Comparison of ENCODE assay signal across 35 cellular contexts in genomic region chr2:135456835-135457234, GRCh38.
DNase-seq lines count a peak whose midpoint lies in the region; ATAC-seq, FAIRE-seq and TF ChIP-seq lines count a peak whose summit lies in the region.
"Had no signal": no experiment of that assay in that cellular context is flagged by ENCODE, and none has a peak within 500 bp of the region (broad histone marks: within the 10 kb centered on the region; RNA-seq: fewer than 3 reads in every experiment).

No MANE protein-coding gene starts in this region.

- H3K4ac ChIP-seq in IMR-90 (ENCODE audit: low read depth, low read length): no peak overlapping the region

- H3K56ac ChIP-seq in IMR-90 (ENCODE audit: extremely low read depth, insufficient read depth, low read length): no peak overlapping the region

- H3K27ac ChIP-seq in HepG2 (ENCODE audit: extremely low read length, insufficient read depth, low read length) (no peak overlapping the region), right lobe of liver (no peak overlapping the region), IMR-90 (ENCODE audit: insufficient read depth, low read length) (no peak overlapping the region), K562 (ENCODE audit: extremely low read depth, low read depth, low read length) (no peak overlapping the region), small intestine (ENCODE audit: low read depth in 1 of 2, low read length in 1 of 2) (no peak overlapping the region)
- H3K27ac ChIP-seq: 22Rv1; A549; BLaER1; BLaER1 treated with 17β-estradiol and CSF1 and Interleukin-3, amounts not matched to agents 10 nM and 100 nM; C4-2B had no signal

- no peak overlapping the region for H4K5ac ChIP-seq in IMR-90 (ENCODE audit: low read depth, low read length)

- TF ChIP-seq CTCF in HepG2 (CRISPR knock-in tag; IDR thresholded peaks at IDR 0.05) (no peak), right lobe of liver (IDR thresholded peaks at IDR 0.05) (no peak), IMR-90 (conservative IDR thresholded peaks at IDR 0.05; ENCODE audit: low read depth, low read length) (no peak), K562 (IDR thresholded peaks at IDR 0.05 in 2 of 3, conservative IDR thresholded peaks at IDR 0.05 in 1 of 3; ENCODE audit: insufficient read depth in 2 of 3, low read depth in 1 of 3, low read length in 3 of 3) (no peak), GM13976 (IDR thresholded peaks at IDR 0.05; ENCODE audit: borderline replicate concordance, control extremely low read depth, extremely low read depth, insufficient read depth, missing control alignments) (no peak)

- H3K4me1 ChIP-seq in HepG2 (ENCODE audit: insufficient read depth, low read length): no peaks in the 10 kb centered on the region
- no peaks in the 10 kb centered on the region for H3K4me1 ChIP-seq in right lobe of liver
- H3K4me1 ChIP-seq in IMR-90 (ENCODE audit: control insufficient read depth, insufficient read depth, low read length): no peaks in the 10 kb centered on the region
- H3K4me1 ChIP-seq in K562 (replicated peaks in 1 of 2; ENCODE audit: control insufficient read depth in 2 of 2, insufficient read depth in 2 of 2, low read length in 2 of 2): no peaks in the 10 kb centered on the region
- no peaks in the 10 kb centered on the region for H3K4me1 ChIP-seq in small intestine (ENCODE audit: control insufficient read depth in 2 of 2, insufficient read depth in 1 of 2, low read depth in 1 of 2, low read length in 1 of 2)
- H3K4me1 ChIP-seq: A549; BE2C; BLaER1; BLaER1 treated with 17β-estradiol and CSF1 and Interleukin-3, amounts not matched to agents 10 nM and 100 nM; Caco-2 had no signal

- dilution Hi-C loops in IMR-90 (cut with HindIII; ENCODE audit: low sequenced_read_pairs, unreplicated experiment): no loop called here

- H3K36me3 ChIP-seq in HepG2 (replicated peaks in 1 of 2; ENCODE audit: control insufficient read depth in 1 of 2, insufficient read depth in 2 of 2, low read length in 2 of 2) (no peaks in the 10 kb centered on the region; a peak in 1 of 5 replicates), right lobe of liver (no peaks in the 10 kb centered on the region), IMR-90 (ENCODE audit: control insufficient read depth, insufficient read depth, low read length) (no peaks in the 10 kb centered on the region), K562 (ENCODE audit: control insufficient read depth, insufficient read depth, low read length) (no peaks in the 10 kb centered on the region; the same call in 2 of the 3 replicates), small intestine (ENCODE audit: control insufficient read depth in 2 of 2, insufficient read depth in 2 of 2, low read length in 2 of 2) (no peaks in the 10 kb centered on the region)
- H3K36me3 ChIP-seq: BE2C had no signal

- H2AK9ac ChIP-seq in IMR-90 (replicated peaks; ENCODE audit: low read depth, low read length, poor library complexity): no peak overlapping the region

- H2AK5ac ChIP-seq in IMR-90 (ENCODE audit: low read depth, low read length): no peak overlapping the region

- WGBS in HepG2 (ENCODE audit: low lambda C conversion rate): 100% methylated on average over 1 of the region's 1 CpG
- WGBS in right lobe of liver (ENCODE audit: insufficient coverage, low coverage, low lambda C conversion rate, missing lambda C conversion rate): 100% methylated on average over 1 of the region's 1 CpG
- WGBS in IMR-90 (ENCODE audit: extremely low coverage in 2 of 2, insufficient read length in 1 of 2), 2 experiments: no CpG with 5 or more reads among the region's 1 CpG
- 90% methylated on average over 1 of the region's 1 CpG for WGBS in K562 (ENCODE audit: insufficient coverage, low coverage, missing lambda C conversion rate)
- WGBS in small intestine, 3 donors: 93 to 98% (median 96%) methylated on average over 1 of the region's 1 CpG

- H3K9ac ChIP-seq in HepG2 (ENCODE audit: insufficient read depth, low read depth, low read length): no peak overlapping the region
- H3K9ac ChIP-seq in IMR-90 (ENCODE audit: low read depth, low read length): no peak overlapping the region
- H3K9ac ChIP-seq in K562 (ENCODE audit: insufficient read depth in 1 of 2, low read depth in 2 of 2, low read length in 2 of 2): no peak overlapping the region
- H3K9ac ChIP-seq: BLaER1; BLaER1 treated with 17β-estradiol and CSF1 and Interleukin-3, amounts not matched to agents 10 nM and 100 nM had no signal

- POLR2A ChIA-PET in HepG2 (lab: Yijun Ruan, JAX) (no interaction called here), IMR-90 (lab: Charles Lee; ENCODE audit: unreplicated experiment) (no interaction called here), K562 (lab: Yijun Ruan, JAX) (no interaction called here)

- H3K4me3 ChIP-seq in HepG2 (replicated peaks in 1 of 3; ENCODE audit: insufficient read depth in 1 of 3, low read depth in 2 of 3, low read length in 3 of 3): no peak overlapping the region
- H3K4me3 ChIP-seq in right lobe of liver: no peak overlapping the region
- H3K4me3 ChIP-seq in IMR-90 (ENCODE audit: insufficient read depth, low read depth, low read length): no peak overlapping the region
- H3K4me3 ChIP-seq in K562: no peak overlapping the region
- H3K4me3 ChIP-seq in small intestine (ENCODE audit: low read depth in 1 of 2, low read length in 2 of 2): no peak overlapping the region
- H3K4me3 ChIP-seq: A549; BLaER1; BLaER1 treated with 17β-estradiol and CSF1 and Interleukin-3, amounts not matched to agents 10 nM and 100 nM had no signal

- H4K20me1 ChIP-seq in HepG2 (ENCODE audit: insufficient read depth, low read length) (no peaks in the 10 kb centered on the region), IMR-90 (ENCODE audit: insufficient read depth, low read length) (no peaks in the 10 kb centered on the region), K562 (replicated peaks; ENCODE audit: control insufficient read depth, insufficient read depth, low read length) (no peaks in the 10 kb centered on the region)
- H4K20me1 ChIP-seq: BLaER1; BLaER1 treated with 17β-estradiol and CSF1 and Interleukin-3, amounts not matched to agents 10 nM and 100 nM had no signal

- H2BK5ac ChIP-seq in IMR-90 (ENCODE audit: low read depth, low read length, poor library complexity, severe bottlenecking): no peak overlapping the region

- TF ChIP-seq RAD21 in HepG2 (CRISPR knock-in tag; IDR thresholded peaks at IDR 0.05) (no peak), IMR-90 (IDR thresholded peaks at IDR 0.05; ENCODE audit: low read length) (no peak), K562 (CRISPR knock-in tag; conservative IDR thresholded peaks at IDR 0.05 in 1 of 2, IDR thresholded peaks at IDR 0.05 in 1 of 2) (no peak)

- DNase-seq in HepG2 (ENCODE audit: low spot score) (no peak), right lobe of liver (no peak), H54 (ENCODE audit: insufficient read length, low spot score) (no peak), IMR-90 (no peak), K562 (ENCODE audit: extremely low read depth in 1 of 4, low spot score in 3 of 4) (no peak), GM13976 (ENCODE audit: low spot score) (no peak), small intestine (no peak)
- DNase-seq: 8988T; ACHN; AML-193; BE2C; C1 segment of cervical spinal cord; Caco-2; Calu3; CD4-positive, alpha-beta memory T cell; CD4-positive, alpha-beta T cell; CD4-positive, CD25-positive, alpha-beta regulatory T cell; CD8-positive, alpha-beta memory T cell; CD8-positive, alpha-beta T cell; COR-L47; DMS 273 treated with DMSO at 0.1 percent for 48 hours; DMS153; DMS53; DMS79; DMS79 treated with DMSO at 0.1 percent for 48 hours; DND-41; EL had no signal

- H2BK20ac ChIP-seq in IMR-90 (ENCODE audit: low read depth, low read length): no peak overlapping the region

- H3K23ac ChIP-seq in IMR-90 (ENCODE audit: low read depth, low read length): no peak overlapping the region

- in situ Hi-C loops in HepG2 (cut with HindIII; ENCODE audit: extremely low pct_ligation_motif_present, low pct_unique_long_range_greater_than_20kb) (no loop called here), IMR-90 (cut with MboI; ENCODE audit: low sequenced_read_pairs) (no loop called here), K562 (cut with MboI) (no loop called here), GM13976 (cut with MboI; ENCODE audit: low sequenced_read_pairs, unreplicated experiment) (loop anchor here (25.0 kb wide), 1 partner anchor 255 kb away; no protein-coding TSS in a partner anchor)

- no peak overlapping the region for H2AFZ ChIP-seq in HepG2 (ENCODE audit: low read length)
- H2AFZ ChIP-seq in IMR-90 (replicated peaks; ENCODE audit: low read length, poor library complexity): no peak overlapping the region
- H2AFZ ChIP-seq in K562 (ENCODE audit: low read depth, low read length): no peak overlapping the region

- no peaks in the 10 kb centered on the region for H3K27me3 ChIP-seq in HepG2 (ENCODE audit: control insufficient read depth in 1 of 2, insufficient read depth in 2 of 2, low read length in 2 of 2)
- H3K27me3 ChIP-seq in right lobe of liver: no peaks in the 10 kb centered on the region
- no peaks in the 10 kb centered on the region for H3K27me3 ChIP-seq in IMR-90 (ENCODE audit: control insufficient read depth, insufficient read depth, low read length)
- no peaks in the 10 kb centered on the region for H3K27me3 ChIP-seq in K562 (ENCODE audit: control insufficient read depth in 2 of 2, insufficient read depth in 2 of 2, low read length in 2 of 2)
- no peaks in the 10 kb centered on the region for H3K27me3 ChIP-seq in small intestine (ENCODE audit: control insufficient read depth in 2 of 2, insufficient read depth in 2 of 2, low read length in 2 of 2)
- H3K27me3 ChIP-seq: BE2C; BLaER1; BLaER1 treated with 17β-estradiol and CSF1 and Interleukin-3, amounts not matched to agents 10 nM and 100 nM had no signal

- no peak for TF ChIP-seq POLR2A in HepG2 (IDR thresholded peaks at IDR 0.05; ENCODE audit: insufficient read depth in 1 of 2, low read depth in 2 of 2, low read length in 2 of 2)
- TF ChIP-seq POLR2A in right lobe of liver (IDR thresholded peaks at IDR 0.05): no peak
- no peak for TF ChIP-seq POLR2A in H54 (IDR thresholded peaks at IDR 0.05; ENCODE audit: low read depth, low read length)
- no peak for TF ChIP-seq POLR2A in IMR-90 (IDR thresholded peaks at IDR 0.05; ENCODE audit: low read depth, low read length)
- no peak for TF ChIP-seq POLR2A in K562 (conservative IDR thresholded peaks at IDR 0.05)

- H3K9me3 ChIP-seq in HepG2 (ENCODE audit: low read length): peaks cover 25% of the 10 kb centered on the region
- no peaks in the 10 kb centered on the region for H3K9me3 ChIP-seq in right lobe of liver
- peaks cover 3% of the 10 kb centered on the region; the same call in 1 of the 2 replicates for H3K9me3 ChIP-seq in IMR-90 (ENCODE audit: control insufficient read depth, insufficient read depth, low read length)
- peaks cover 10% of the 10 kb centered on the region for H3K9me3 ChIP-seq in K562 (replicated peaks; ENCODE audit: control insufficient read depth, insufficient read depth, low read depth, low read length)
- no peaks in the 10 kb centered on the region for H3K9me3 ChIP-seq in small intestine (ENCODE audit: control insufficient read depth, low read depth)
- H3K9me3 ChIP-seq: BE2C had no signal

- H2BK120ac ChIP-seq in IMR-90 (ENCODE audit: low read depth, low read length): no peak overlapping the region

- H3K14ac ChIP-seq in IMR-90 (replicated peaks; ENCODE audit: low read depth, low read length): no peak overlapping the region

- ATAC-seq in HepG2 (no peak), right lobe of liver (no peak), IMR-90 (ENCODE audit: low read depth) (no peak), K562 (no peak), HG02678 (IDR thresholded peaks at IDR 0.05; ENCODE audit: unreplicated experiment) (no peak)
- ATAC-seq: A549; CD8-positive, alpha-beta T cell had no signal

- H2BK15ac ChIP-seq in IMR-90 (ENCODE audit: low read depth, low read length): no peak overlapping the region

- H3K9me1 ChIP-seq in IMR-90 (ENCODE audit: insufficient read depth, low read length) (no peaks in the 10 kb centered on the region), K562 (ENCODE audit: control insufficient read depth, insufficient read depth, low read length) (no peaks in the 10 kb centered on the region)

- CTCF ChIA-PET in HepG2 (lab: Yijun Ruan, JAX; ENCODE audit: low intra/inter-chr PET ratio, low total read pairs) (no interaction called here), IMR-90 (lab: Yijun Ruan, JAX) (no interaction called here), K562 (lab: Yijun Ruan, JAX; ENCODE audit: low intra/inter-chr PET ratio) (no interaction called here)

- H4K8ac ChIP-seq in IMR-90 (ENCODE audit: low read depth in 2 of 2, low read length in 2 of 2): no peak overlapping the region

- BruUV-seq in HepG2 (replicated peaks; lab: Mats Ljungman, UMichigan) (no TSS peak), IMR-90 (replicated peaks; lab: Mats Ljungman, UMichigan) (no TSS peak), K562 (replicated peaks; lab: Mats Ljungman, UMichigan) (no TSS peak)

- intact Hi-C loops in HepG2 (cut with micrococcal nuclease; ENCODE audit: unreplicated experiment): no loop called here
- intact Hi-C loops in right lobe of liver (cut with DNase I): no loop called here
- intact Hi-C loops in IMR-90 (cut with micrococcal nuclease): no loop called here
- intact Hi-C loops in K562 (cut with micrococcal nuclease): no loop called here

- H3K79me2 ChIP-seq in HepG2 (ENCODE audit: insufficient read depth, low read length) (no peaks in the 10 kb centered on the region), K562 (ENCODE audit: control insufficient read depth, insufficient read depth, low read length) (no peaks in the 10 kb centered on the region)

- no peak for FAIRE-seq in HepG2 (lab: Jason Lieb, UNC)
- FAIRE-seq in H54 (lab: Jason Lieb, UNC): peak; percentile 52
- no peak for FAIRE-seq in K562 (lab: Jason Lieb, UNC)
- FAIRE-seq in small intestine (lab: Jason Lieb, UNC): no peak
- FAIRE-seq: A204.1, A549, D721Med had no signal

- TF ChIP-seq EP300 in HepG2 (IDR thresholded peaks at IDR 0.05; ENCODE audit: low read depth in 2 of 2, low read length in 2 of 2) (no peak), HepG2 (CRISPR knock-in tag; IDR thresholded peaks at IDR 0.05; ENCODE audit: borderline replicate concordance) (no peak), K562 (IDR thresholded peaks at IDR 0.05; ENCODE audit: low read length) (no peak)

- H4K91ac ChIP-seq in IMR-90 (ENCODE audit: insufficient read depth, low read depth, low read length): no peak overlapping the region

- H3K79me1 ChIP-seq in IMR-90 (ENCODE audit: low read depth in 1 of 2, low read length in 2 of 2): no peaks in the 10 kb centered on the region

- H3K4me2 ChIP-seq in HepG2 (ENCODE audit: low read depth, low read length) (no peak overlapping the region), IMR-90 (ENCODE audit: low read depth, low read length) (no peak overlapping the region), K562 (ENCODE audit: insufficient read depth, low read length) (no peak overlapping the region)
- H3K4me2 ChIP-seq: A549; BLaER1; BLaER1 treated with 17β-estradiol and CSF1 and Interleukin-3, amounts not matched to agents 10 nM and 100 nM had no signal

- no peak overlapping the region for H3K18ac ChIP-seq in IMR-90 (ENCODE audit: low read depth, low read length)

Comparison
In these comparisons a context has a peak if more than half of its experiments do, and no peak if none do; other contexts are left out.
1. Of the 241 proteins assayed by ChIP-seq in both HepG2 and K562: peak only in HepG2: none; only in K562: none; in both: CEBPB; in neither: 239; mixed calls (peak in some experiments, not most) for 1.